ENCODE assay signal across 8 cellular contexts in genomic region chr13:26253262-26253786, GRCh38. TPM values are rescaled to one million over a fixed set of nuclear protein-coding genes. Genes with fewer than 3 reads are reported as not detected.
DNase-seq lines count a peak whose midpoint lies in the region; ATAC-seq and TF ChIP-seq lines count a peak whose summit lies in the region.

No MANE protein-coding gene starts in this region.

- in situ Hi-C loops in Panc1 (cut with HindIII; ENCODE audit: low pct_unique_long_range_greater_than_20kb, low sequenced_read_pairs): no loop called here

- TF ChIP-seq CTCF in DOHH2 (IDR thresholded peaks at IDR 0.05; ENCODE audit: low read depth, low read length, poor library complexity, severe bottlenecking): no peak
- TF ChIP-seq CTCF in Panc1 (IDR thresholded peaks at IDR 0.05): no peak

- peak overlapping the region; percentile 80 for H3K4me3 ChIP-seq in DOHH2 (ENCODE audit: low read length)
- H3K4me3 ChIP-seq in Panc1 (ENCODE audit: low read depth in 2 of 2, low read length in 2 of 2): peak overlapping the region; percentile 63 to 83
- no peak overlapping the region for H3K4me3 ChIP-seq in trophoblast cell (ENCODE audit: low read depth, low read length)

- BruUV-seq in Panc1 (replicated peaks; lab: Mats Ljungman, UMichigan): no TSS peak

- no peak overlapping the region for H3K23ac ChIP-seq in trophoblast cell (ENCODE audit: low read length)

- peak overlapping the region; percentile 99 for H2AFZ ChIP-seq in trophoblast cell (ENCODE audit: insufficient read depth, low read length, poor library complexity)

- H4K12ac ChIP-seq in trophoblast cell (ENCODE audit: low read depth, low read length): no peak overlapping the region

- H3K27ac ChIP-seq in DOHH2 (ENCODE audit: low read depth, low read length): peak overlapping the region; percentile 60
- peak overlapping the region; percentile 84 for H3K27ac ChIP-seq in Panc1 (ENCODE audit: low read length)
- H3K27ac ChIP-seq in epithelial cell of prostate: peak overlapping the region; percentile 82
- H3K27ac ChIP-seq in trophoblast cell (ENCODE audit: low read depth, low read length): no peak overlapping the region

- peak overlapping the region; percentile 73 for H3K4me2 ChIP-seq in DOHH2 (ENCODE audit: low read length)
- H3K4me2 ChIP-seq in trophoblast cell (ENCODE audit: low read length): peak overlapping the region; percentile 62

- peaks cover 10% of the 10 kb centered on the region for H3K79me1 ChIP-seq in trophoblast cell (ENCODE audit: low read length)

- H2BK120ac ChIP-seq in trophoblast cell (ENCODE audit: insufficient read depth, low read length, poor library complexity): no peak overlapping the region

- no peak overlapping the region for H3K14ac ChIP-seq in trophoblast cell (ENCODE audit: low read length)

- no peak overlapping the region for H3K4ac ChIP-seq in trophoblast cell (ENCODE audit: low read depth, low read length)

- H3K9me3 ChIP-seq in DOHH2 (ENCODE audit: control insufficient read depth, insufficient read depth, low read length): no peaks in the 10 kb centered on the region
- no peaks in the 10 kb centered on the region for H3K9me3 ChIP-seq in Panc1 (ENCODE audit: control insufficient read depth, insufficient read depth, low read depth, low read length)
- H3K9me3 ChIP-seq in trophoblast cell (ENCODE audit: insufficient read depth, low read depth, low read length): no peaks in the 10 kb centered on the region

- CTCF ChIA-PET in Panc1 (lab: Charles Lee): no interaction called here

- no peak overlapping the region for H3K18ac ChIP-seq in trophoblast cell (ENCODE audit: low read length)

- H4K8ac ChIP-seq in trophoblast cell (ENCODE audit: low read depth, low read length): peak overlapping the region; percentile 65

- no peak overlapping the region for H2AK5ac ChIP-seq in trophoblast cell (ENCODE audit: low read length)

- H4K20me1 ChIP-seq in DOHH2 (ENCODE audit: control insufficient read depth, insufficient read depth, low read depth, low read length): 0 out of 2 replicates have a peak, but pooled peaks cover 7% of the 10 kb centered on the region

- POLR2A ChIA-PET in Panc1 (lab: Charles Lee): interaction anchor here (0.8 kb wide), 1 partner anchor 36 kb away, joined by 3 read pairs; no protein-coding TSS in a partner anchor

- H4K91ac ChIP-seq in trophoblast cell (ENCODE audit: low read depth, low read length): no peak overlapping the region

- no CpG with 5 or more reads among the region's 9 CpGs for WGBS in trophoblast cell (ENCODE audit: extremely low coverage, insufficient coverage, insufficient read length)

- H3K4me1 ChIP-seq in DOHH2 (ENCODE audit: control insufficient read depth, low read length) (peaks cover 31% of the 10 kb centered on the region), Panc1 (ENCODE audit: control insufficient read depth, insufficient read depth, low read length) (peaks cover 5% of the 10 kb centered on the region; the same call in 1 of the 2 replicates), trophoblast cell (ENCODE audit: control insufficient read depth in 1 of 2, insufficient read depth in 2 of 2, low read length in 2 of 2) (no peaks in the 10 kb centered on the region)

- ATAC-seq in Panc1 (no peak), GM19463 (IDR thresholded peaks at IDR 0.05; ENCODE audit: unreplicated experiment) (no peak)

- DNase-seq in Panc1 (ENCODE audit: low read depth, low spot score) (no peak), epithelial cell of prostate (ENCODE audit: low read depth, low spot score) (no peak), trophoblast cell (no peak), NCI-H2107 treated with DMSO at 0.1 percent for 48 hours (lab: John Stamatoyannopoulos, UW; ENCODE audit: unreplicated experiment) (no peak)
- no peak for DNase-seq in NK-92 treated with Interleukin-12 subunit alpha and Interleukin-12 subunit beta, amount 100 ng/mL, for 24 hours (lab: John Stamatoyannopoulos, UW)
- no peak for DNase-seq in stimulated activated naive CD4-positive, alpha-beta T cell (lab: John Stamatoyannopoulos, UW)

- no peak overlapping the region for H2BK5ac ChIP-seq in trophoblast cell (ENCODE audit: low read depth, low read length, poor library complexity)

- peaks cover 42% of the 10 kb centered on the region for H3K79me2 ChIP-seq in DOHH2 (ENCODE audit: control insufficient read depth, low read length)
- peaks cover 7% of the 10 kb centered on the region for H3K79me2 ChIP-seq in trophoblast cell (ENCODE audit: control insufficient read depth, insufficient read depth, low read length, poor library complexity)

- H3K9me2 ChIP-seq in DOHH2 (replicated peaks; ENCODE audit: control insufficient read depth, low read length): no peaks in the 10 kb centered on the region

- H3K9ac ChIP-seq in trophoblast cell (ENCODE audit: low read length): no peak overlapping the region

- H3F3A ChIP-seq in DOHH2 (ENCODE audit: control insufficient read depth, insufficient read depth): peaks cover 2% of the 10 kb centered on the region; the same call in 1 of the 2 replicates

- H3K27me3 ChIP-seq in DOHH2 (ENCODE audit: control insufficient read depth, low read length): no peaks in the 10 kb centered on the region
- no peaks in the 10 kb centered on the region; the same call in 1 of the 2 replicates for H3K27me3 ChIP-seq in Panc1 (ENCODE audit: control insufficient read depth, insufficient read depth, low read length)
- no peaks in the 10 kb centered on the region for H3K27me3 ChIP-seq in trophoblast cell (ENCODE audit: insufficient read depth, low read length)

- intact Hi-C loops in Panc1 (cut with micrococcal nuclease; ENCODE audit: unreplicated experiment): no loop called here

- no peak overlapping the region for H2BK12ac ChIP-seq in trophoblast cell (ENCODE audit: low read length)

- no peaks in the 10 kb centered on the region for H3K36me3 ChIP-seq in DOHH2 (ENCODE audit: control insufficient read depth, low read length)
- no peaks in the 10 kb centered on the region; the same call in 1 of the 2 replicates for H3K36me3 ChIP-seq in Panc1 (ENCODE audit: control insufficient read depth, insufficient read depth, low read length)
- H3K36me3 ChIP-seq in trophoblast cell (ENCODE audit: control insufficient read depth in 1 of 2, insufficient read depth in 2 of 2, low read length in 2 of 2): no peaks in the 10 kb centered on the region

RNA-seq across cellular contexts. Expression of gene CDK8, which starts 0.6 kb away (rescaled TPM):
- total RNA-seq in Panc1 (2021; ENCODE audit: unreplicated experiment): 14.9 TPM
- 10.8 TPM for polyA plus RNA-seq in Panc1 (2012; ENCODE audit: insufficient read length)
- 48.3 and 49.5 TPM in 2 replicates for polyA plus RNA-seq in trophoblast cell (2013)

RNA-seq across cellular contexts. Expression of gene RNF6, which starts 31.2 kb away (rescaled TPM):
- total RNA-seq in Panc1 (2021; ENCODE audit: unreplicated experiment): 38.0 TPM
- polyA plus RNA-seq in Panc1 (2012; ENCODE audit: insufficient read length): 21.9 TPM
- polyA plus RNA-seq in trophoblast cell (2013): 45.8 and 47.5 TPM in 2 replicates
